In the genomic region with DNA sequence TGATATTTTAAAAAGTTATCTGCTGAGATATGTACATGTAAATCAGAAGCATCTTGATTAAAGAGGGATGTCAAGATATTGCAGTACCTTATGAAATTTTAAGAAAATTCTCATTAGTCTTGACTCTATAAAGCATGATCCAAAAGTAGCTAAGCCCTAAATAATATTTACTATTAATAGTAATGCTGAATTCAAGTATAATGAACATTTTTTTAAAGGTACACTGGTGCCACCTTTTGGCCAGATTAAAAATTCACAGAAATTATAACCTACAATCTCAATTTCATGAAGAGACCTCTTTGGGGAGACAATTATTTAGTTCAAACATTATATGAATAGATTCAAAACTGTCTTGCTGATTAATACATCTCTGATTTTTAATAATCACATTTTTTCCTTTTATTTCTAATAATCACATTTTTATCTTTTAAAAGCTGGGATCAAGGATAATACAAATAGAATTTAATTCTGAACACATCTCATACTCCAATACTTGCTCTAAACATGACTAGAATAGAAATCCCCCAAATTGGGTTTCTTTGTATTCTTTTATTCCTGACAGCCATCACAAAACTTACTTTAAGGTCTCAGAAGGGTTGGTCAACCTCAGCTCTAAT, we compare ENCODE assay signal across 9 cellular contexts. TPM values are rescaled to one million over a fixed set of nuclear protein-coding genes. Genes with fewer than 3 reads are reported as not detected.
DNase-seq lines count a peak whose midpoint lies in the region; ATAC-seq and TF ChIP-seq lines count a peak whose summit lies in the region.
"Had no signal": no experiment of that assay in that cellular context is flagged by ENCODE, and none has a peak within 500 bp of the region (broad histone marks: within the 10 kb centered on the region; RNA-seq: fewer than 3 reads in every experiment).

No MANE protein-coding gene starts in this region.

- H3K4me2 ChIP-seq in mammary epithelial cell (ENCODE audit: insufficient read depth, low read depth, low read length) = no peak overlapping the region

- no peaks in the 10 kb centered on the region for H3K4me1 ChIP-seq in CD8-positive, alpha-beta T cell (ENCODE audit: insufficient read depth, low read length)
- no peaks in the 10 kb centered on the region for H3K4me1 ChIP-seq in mammary epithelial cell (ENCODE audit: insufficient read depth, low read length)

- no TSS peak for BruUV-seq in mammary epithelial cell (replicated peaks; lab: Mats Ljungman, UMichigan)

- no peak overlapping the region for H3K4me3 Mint-ChIP-seq in CD8-positive, alpha-beta T cell
- H3K4me3 Mint-ChIP-seq: stimulated activated naive B cell treated with anti-CD40 and anti-IgM and Interleukin-4, amounts not matched to agents 10 μg/mL and 1 μg/mL and 100 μg/mL, for 72 hours had no signal

- peaks cover 2% of the 10 kb centered on the region for H3K36me3 ChIP-seq in CD8-positive, alpha-beta T cell (ENCODE audit: insufficient read depth, low read length)
- no peaks in the 10 kb centered on the region for H3K36me3 ChIP-seq in mammary epithelial cell (ENCODE audit: insufficient read depth, low read length)

- TF ChIP-seq CTCF in CD8-positive, alpha-beta T cell (IDR thresholded peaks at IDR 0.05) = peak; percentile 72
- peak; percentile 25 to 34 for TF ChIP-seq CTCF in mammary epithelial cell (conservative IDR thresholded peaks at IDR 0.05 in 1 of 2, IDR thresholded peaks at IDR 0.05 in 1 of 2; ENCODE audit: extremely low read depth in 1 of 2, insufficient read depth in 1 of 2, low read depth in 1 of 2, low read length in 2 of 2)

- H3K36me3 Mint-ChIP-seq in CD8-positive, alpha-beta T cell = peaks cover 38% of the 10 kb centered on the region

- H3K9me3 ChIP-seq in CD8-positive, alpha-beta T cell (ENCODE audit: low read length) = no peaks in the 10 kb centered on the region
- no peaks in the 10 kb centered on the region for H3K9me3 ChIP-seq in mammary epithelial cell (replicated peaks; ENCODE audit: insufficient read depth, low read length)

- no peak overlapping the region for H3K27ac ChIP-seq in CD8-positive, alpha-beta T cell (ENCODE audit: low read depth, low read length)
- no peak overlapping the region for H3K27ac ChIP-seq in mammary epithelial cell (ENCODE audit: insufficient read depth, low read depth, low read length)

- POLR2A ChIA-PET in CD8-positive, alpha-beta T cell (lab: Charles Lee) = interaction anchor here (0.6 to 1.1 kb wide), 2 partner anchors 27 to 43 kb away, joined by 3 to 6 read pairs; no protein-coding TSS in a partner anchor

- H2AFZ ChIP-seq in mammary epithelial cell (ENCODE audit: low read depth, low read length) = no peak overlapping the region

- no peaks in the 10 kb centered on the region for H3K9me3 Mint-ChIP-seq in CD8-positive, alpha-beta T cell
- H3K9me3 Mint-ChIP-seq: stimulated activated naive B cell treated with anti-CD40 and anti-IgM and Interleukin-4, amounts not matched to agents 10 μg/mL and 1 μg/mL and 100 μg/mL, for 72 hours had no signal

- no peaks in the 10 kb centered on the region for H3K27me3 ChIP-seq in CD8-positive, alpha-beta T cell (ENCODE audit: insufficient read depth, low read length)
- no peaks in the 10 kb centered on the region for H3K27me3 ChIP-seq in mammary epithelial cell (ENCODE audit: insufficient read depth, low read length)

- dilution Hi-C loops in mammary epithelial cell (cut with HindIII; ENCODE audit: low sequenced_read_pairs) = no loop called here

- intact Hi-C loops in CD8-positive, alpha-beta T cell (cut with DNase I, micrococcal nuclease) = loop anchor here (1.0 to 5.0 kb wide), 5 partner anchors 33 to 158 kb away; no protein-coding TSS in a partner anchor
- intact Hi-C loops in mammary epithelial cell (cut with micrococcal nuclease) = loop anchor here (1.0 to 5.0 kb wide), 2 partner anchors 46 to 134 kb away; no protein-coding TSS in a partner anchor

- no peaks in the 10 kb centered on the region for H3K79me2 ChIP-seq in mammary epithelial cell (ENCODE audit: insufficient read depth, low read length)

- ATAC-seq in CD8-positive, alpha-beta T cell = no peak
- ATAC-seq in GM18511 (IDR thresholded peaks at IDR 0.05; ENCODE audit: unreplicated experiment) (no peak), GM19035 (IDR thresholded peaks at IDR 0.05; ENCODE audit: unreplicated experiment) (no peak), HG03439 (IDR thresholded peaks at IDR 0.05; ENCODE audit: unreplicated experiment) (no peak)

- in situ Hi-C loops in mammary epithelial cell (cut with MboI; ENCODE audit: low sequenced_read_pairs in 2 of 2) = loop anchor here in 1 of 2 donors (10.0 kb wide), 1 partner anchor 134 kb away; no protein-coding TSS in a partner anchor

- no peak overlapping the region for H3K9ac ChIP-seq in mammary epithelial cell (ENCODE audit: insufficient read depth, low read length)

- no peak overlapping the region for H3K4me3 ChIP-seq in CD8-positive, alpha-beta T cell (ENCODE audit: low read depth, low read length)
- H3K4me3 ChIP-seq in mammary epithelial cell (replicated peaks in 1 of 3; ENCODE audit: insufficient read depth in 1 of 3, low read depth in 2 of 3, low read length in 3 of 3) = no peak overlapping the region

- H3K27me3 Mint-ChIP-seq in CD8-positive, alpha-beta T cell (ENCODE audit: low read depth) = no peaks in the 10 kb centered on the region
- H3K27me3 Mint-ChIP-seq: stimulated activated naive B cell treated with anti-CD40 and anti-IgM and Interleukin-4, amounts not matched to agents 10 μg/mL and 1 μg/mL and 100 μg/mL, for 72 hours had no signal

- H3K27ac Mint-ChIP-seq in CD8-positive, alpha-beta T cell = no peak overlapping the region
- H3K27ac Mint-ChIP-seq: stimulated activated naive B cell treated with anti-CD40 and anti-IgM and Interleukin-4, amounts not matched to agents 10 μg/mL and 1 μg/mL and 100 μg/mL, for 72 hours had no signal

- CTCF ChIA-PET in CD8-positive, alpha-beta T cell (lab: Charles Lee) = interaction anchor here (0.9 to 4.9 kb wide), 19 partner anchors 9 to 293 kb away, joined by 3 to 79 read pairs (median 6); a partner anchor contains a TSS
- CTCF ChIA-PET in mammary epithelial cell (lab: Charles Lee; ENCODE audit: low non-redundant PET) = interaction anchor here (0.6 kb wide), 1 partner anchor 36 kb away, joined by 3 read pairs; no protein-coding TSS in a partner anchor

- peaks cover 13% of the 10 kb centered on the region for H3K4me1 Mint-ChIP-seq in CD8-positive, alpha-beta T cell (ENCODE audit: low read depth)

- DNase-seq in CD8-positive, alpha-beta T cell = peak in 1 of 7 experiments; percentile 11
- DNase-seq in KG1 (lab: John Stamatoyannopoulos, UW) (peak; percentile 11), mammary epithelial cell (peak; percentile 3), midbrain (lab: John Stamatoyannopoulos, UW) (peak; percentile 7), activated gamma-delta T cell treated with Interleukin-2 at 50 U/mL for 16 hours (no peak)
- DNase-seq: stimulated activated naive B cell treated with anti-CD40 and anti-IgM and Interleukin-4, amounts not matched to agents 10 μg/mL and 1 μg/mL and 100 μg/mL, for 72 hours had no signal

- no peaks in the 10 kb centered on the region for H4K20me1 ChIP-seq in mammary epithelial cell (ENCODE audit: insufficient read depth, low read length)

RNA-seq across cellular contexts. Expression of a gene that starts 13.4 kb away (rescaled TPM):
- 1 to 10 TPM; 3.7 TPM for total RNA-seq in CD8-positive, alpha-beta T cell
- under 1 TPM; 0.28 to 0.67 TPM for total RNA-seq in mammary epithelial cell
- polyA plus RNA-seq in mammary epithelial cell = 0.03 TPM
- 0.57 TPM for polyA minus RNA-seq in mammary epithelial cell

RNA-seq across cellular contexts. Expression of a gene that starts 24.9 kb away (rescaled TPM):
- total RNA-seq in CD8-positive, alpha-beta T cell = 10 to 100 TPM; 42.3 to 43.8 TPM
- 10 to 100 TPM in 1 of 2 donors, 1 to 10 TPM in 1; 9.7 to 10.8 TPM for total RNA-seq in mammary epithelial cell
- polyA plus RNA-seq in mammary epithelial cell = 5.6 TPM
- polyA minus RNA-seq in mammary epithelial cell = 10.5 TPM

RNA-seq across cellular contexts. Expression of a gene that starts 25.8 kb away (rescaled TPM):
- 100 to 1,000 TPM; 200 to 205 TPM for total RNA-seq in CD8-positive, alpha-beta T cell
- 10 to 100 TPM; 28.8 to 52.2 TPM for total RNA-seq in mammary epithelial cell
- polyA plus RNA-seq in mammary epithelial cell = 15.7 TPM
- polyA minus RNA-seq in mammary epithelial cell = 27.9 TPM
